Comparison of ENCODE assay signal across 8 cellular contexts in the genomic region with DNA sequence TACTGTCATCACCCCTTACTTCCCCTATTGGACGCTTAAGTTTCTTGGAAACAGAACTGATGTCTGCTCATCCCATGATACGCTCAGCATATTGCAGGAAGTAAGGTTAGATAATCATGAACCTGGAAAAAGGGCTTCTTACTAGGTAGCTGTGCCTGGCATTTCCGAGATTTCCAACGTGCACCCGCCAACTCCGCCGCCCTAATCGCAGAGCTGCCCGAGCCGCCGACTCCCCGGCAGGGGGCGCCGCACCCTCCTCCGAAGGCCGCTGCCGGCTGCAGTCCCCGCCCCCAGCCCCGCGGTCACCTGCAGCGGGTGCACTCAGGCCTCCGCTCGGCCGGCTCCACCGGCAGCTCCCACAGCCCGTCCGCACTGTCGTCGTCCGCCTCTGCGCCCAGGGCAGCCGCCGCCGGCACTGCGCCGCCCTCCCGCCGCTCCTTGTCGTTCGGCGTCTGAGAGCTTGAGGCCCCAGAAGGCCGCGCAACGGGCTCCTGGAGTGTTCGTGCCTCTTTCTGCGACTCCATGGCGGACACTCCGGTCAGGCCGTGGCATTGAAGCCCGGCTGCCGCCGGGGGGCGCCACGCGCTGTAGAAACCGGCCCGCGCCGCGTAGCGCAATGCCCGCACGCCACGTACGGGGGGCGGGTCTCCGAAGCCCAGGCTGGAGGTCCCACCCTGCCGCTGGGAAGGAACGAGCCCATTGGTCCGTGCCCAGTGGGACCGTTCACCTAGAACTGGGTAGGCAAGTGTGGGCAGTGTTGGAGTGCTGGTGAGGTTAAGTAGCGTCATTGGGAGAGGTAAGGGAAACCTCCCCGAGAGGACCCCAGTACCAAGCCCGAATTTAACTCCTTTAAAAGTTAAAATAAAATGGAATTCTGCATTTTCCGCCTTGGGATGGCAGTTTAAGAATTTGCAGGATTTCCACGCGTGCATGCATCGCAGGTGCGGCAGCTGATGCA. TPM values are rescaled to one million over a fixed set of nuclear protein-coding genes. Genes with fewer than 3 reads are reported as not detected.
DNase-seq lines count a peak whose midpoint lies in the region; ATAC-seq, FAIRE-seq and TF ChIP-seq lines count a peak whose summit lies in the region.

A gene with protein sequence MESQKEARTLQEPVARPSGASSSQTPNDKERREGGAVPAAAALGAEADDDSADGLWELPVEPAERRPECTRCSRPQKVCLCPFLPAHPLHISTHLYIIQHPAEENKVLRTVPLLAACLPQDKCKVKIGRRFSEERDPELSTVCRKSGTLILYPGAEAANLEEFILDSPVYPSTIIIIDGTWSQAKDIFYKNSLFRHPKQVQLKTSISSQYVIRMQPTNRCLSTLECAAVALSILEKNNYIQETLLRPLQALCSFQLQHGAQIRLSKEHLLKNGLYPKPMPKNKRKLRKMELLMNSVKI (minus strand): TSS at position 560 of the 958 bp plus-strand sequence. CDS start 36 bp downstream, at position 524.

- peaks cover 18% of the 10 kb centered on the region for H3K4me1 Mint-ChIP-seq in nephron

- TF ChIP-seq CTCF in LNCaP clone FGC (IDR thresholded peaks at IDR 0.05; ENCODE audit: control insufficient read depth, extremely low read depth, insufficient read depth), result peak; percentile 96
- TF ChIP-seq CTCF in fibroblast of pulmonary artery (IDR thresholded peaks at IDR 0.05; ENCODE audit: low read length, missing control alignments), result peak; percentile 67
- peak; percentile 94 to 99 (median 97) for TF ChIP-seq CTCF in nephron (IDR thresholded peaks at IDR 0.05; ENCODE audit: unreplicated experiment in 3 of 3)

- H3K4me3 Mint-ChIP-seq in nephron, result peak within 1 kb of the TSS; percentile 80 to 90 (median 84)

- H3K9me3 Mint-ChIP-seq in nephron, result peaks cover 3% of the 10 kb centered on the region

- H3K4me3 ChIP-seq in LNCaP clone FGC (ENCODE audit: low read depth, low read length) (peak within 1 kb of the TSS; percentile 51), fibroblast of pulmonary artery (replicated peaks; ENCODE audit: low read depth, low read length) (peak within 1 kb of the TSS; percentile 66)

- no peaks in the 10 kb centered on the region for H3K36me3 Mint-ChIP-seq in nephron (ENCODE audit: low read depth)

- peak; percentile 97 for ATAC-seq in stimulated activated naive CD8-positive, alpha-beta T cell treated with anti-CD3 and anti-CD28 coated beads, Interleukin-15, Interleukin-2, amounts not matched to agents 100 U/mL and 50 U/mL, for 24 hours

- peak; percentile 57; the same call in 1 of the 2 replicates for TF ChIP-seq POLR2A in H54 (IDR thresholded peaks at IDR 0.05; ENCODE audit: low read depth, low read length)

- peak within 1 kb of the TSS; percentile 23 to 82 (median 66) for H3K27ac Mint-ChIP-seq in nephron

- H3K27me3 Mint-ChIP-seq in nephron (ENCODE audit: low read depth), result no peaks in the 10 kb centered on the region

- DNase-seq in G401 (ENCODE audit: low spot score) (peak; percentile 96), H54 (ENCODE audit: insufficient read length, low spot score) (peak; percentile 87), LNCaP clone FGC (ENCODE audit: low read depth) (peak; percentile 91), RPMI8226 (peak; percentile 94), fibroblast of pulmonary artery (ENCODE audit: low read depth) (peak; percentile 93)
- DNase-seq in activated T-helper 9 cell treated with anti-CD3 and anti-CD28 coated beads, Interleukin-2, amount 50 U/mL, for 16 hours (ENCODE audit: low read depth), result peak; percentile 85
- DNase-seq in stimulated activated naive CD8-positive, alpha-beta T cell treated with anti-CD3 and anti-CD28 coated beads, Interleukin-15, Interleukin-2, amounts not matched to agents 100 U/mL and 50 U/mL, for 24 hours, result peak; percentile 96

- peak; percentile 92 for FAIRE-seq in H54 (lab: Jason Lieb, UNC)

- in situ Hi-C loops in G401 (cut with HindIII; ENCODE audit: low sequenced_read_pairs), result loop anchor here (25.0 kb wide), 1 partner anchor 424 kb away; no protein-coding TSS in a partner anchor

RNA-seq across cellular contexts. Expression of the gene that starts here (rescaled TPM):
- total RNA-seq in G401 (2014; rRNA removed; shearing (Covaris generic)), result 4.3 and 11.0 TPM in 2 replicates

Comparison
In these comparisons a context has a peak if more than half of its experiments do, and no peak if none do; other contexts are left out.
1. Peak in every context shown above with its lines: DNase-seq, ATAC-seq and H3K4me3 ChIP-seq.